11 cellular contexts compared by ENCODE assay signal in genomic region chr3:60970850-60971249, GRCh38.
"Had no signal": no experiment of that assay in that cellular context is flagged by ENCODE, and none has a peak within 500 bp of the region (broad histone marks: within the 10 kb centered on the region; RNA-seq: fewer than 3 reads in every experiment).

No MANE protein-coding gene starts in this region.

- H2AFZ ChIP-seq: GM23248, GM23338 had no signal

- FAIRE-seq: H1, H54 had no signal

- DNase-seq: GM23248, GOT3, H7, H9, HCEC 1CT, HFFc6 had no signal

- H3K27ac ChIP-seq: GM23248 had no signal

- H3K4me1 ChIP-seq: HAP-1 had no signal

- H3K36me3 ChIP-seq: HAP-1 had no signal

- H3K9ac ChIP-seq: GM23248 had no signal

- ATAC-seq: GM23338, HCT116 had no signal

- H3K4me2 ChIP-seq: GM23338 had no signal

- H3K4me3 ChIP-seq: GM23248, GM23338, HAP-1 had no signal

- H3K9me3 ChIP-seq: HAP-1 had no signal
